ENCODE assay signal across 20 cellular contexts in the genomic region with DNA sequence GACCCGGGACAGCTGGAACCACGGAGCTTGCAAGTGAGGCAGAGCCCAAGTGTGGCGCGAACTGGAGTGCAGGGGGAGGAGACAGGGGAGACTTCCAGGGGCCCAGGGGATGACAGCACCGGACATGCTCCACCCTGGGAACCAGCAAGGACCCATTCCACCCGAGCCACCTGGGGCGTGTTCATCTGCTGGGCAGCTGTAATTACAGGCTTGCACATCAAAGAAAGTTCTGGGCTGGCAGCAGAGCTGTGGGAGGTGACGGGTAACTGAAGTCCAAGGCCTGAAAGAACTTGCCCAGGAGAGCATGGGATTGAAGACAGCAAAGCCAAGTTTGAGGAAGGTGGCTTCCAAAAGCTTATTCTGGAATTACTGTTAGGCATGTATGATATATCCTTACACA. TPM values are rescaled to one million over a fixed set of nuclear protein-coding genes. Genes with fewer than 3 reads are reported as not detected.
A peak's percentile ranks its signal among the peaks of the same experiment; 100 is the strongest.
DNase-seq lines count a peak whose midpoint lies in the region; ATAC-seq, FAIRE-seq and TF ChIP-seq lines count a peak whose summit lies in the region.
"Had no signal": no experiment of that assay in that cellular context is flagged by ENCODE, and none has a peak within 500 bp of the region (broad histone marks: within the 10 kb centered on the region; RNA-seq: fewer than 3 reads in every experiment).

No MANE protein-coding gene starts in this region.

- no peak for TF ChIP-seq CTCF in natural killer cell (IDR thresholded peaks at IDR 0.05)

- H3K9me3 Mint-ChIP-seq in natural killer cell, result no peaks in the 10 kb centered on the region
- no peaks in the 10 kb centered on the region for H3K9me3 Mint-ChIP-seq in natural killer cell treated with Interleukin-12 subunit alpha and Interleukin-12 subunit beta and Interleukin-15 and Interleukin-18, amount 100 ng/mL, for 72 hours
- no peaks in the 10 kb centered on the region for H3K9me3 Mint-ChIP-seq in activated naive CD8-positive, alpha-beta T cell treated with anti-CD3 and anti-CD28 coated beads for 36 hours
- H3K9me3 Mint-ChIP-seq: activated naive CD4-positive, alpha-beta T cell treated with anti-CD3 and anti-CD28 coated beads, Interleukin-2, amount 50 U/mL, for 72 hours; activated T-helper 1 cell treated with anti-CD3 and anti-CD28 coated beads, Interleukin-12 subunit alpha, Interleukin-12 subunit beta, Interleukin-2, Interleukin-4 antibody, amounts not matched to agents 30 ng/mL and 10 ng/mL and 1 ng/mL, durations not matched to agents 14 hours and 24 hours and 36 hours; nephron had no signal

- FAIRE-seq in HTR-8/SVneo (lab: Jason Lieb, UNC), result no peak

- H3K4me3 Mint-ChIP-seq in natural killer cell, result no peak overlapping the region
- H3K4me3 Mint-ChIP-seq in natural killer cell treated with Interleukin-12 subunit alpha and Interleukin-12 subunit beta and Interleukin-15 and Interleukin-18, amount 100 ng/mL, for 72 hours, result no peak overlapping the region
- no peak overlapping the region for H3K4me3 Mint-ChIP-seq in activated naive CD8-positive, alpha-beta T cell treated with anti-CD3 and anti-CD28 coated beads for 36 hours
- H3K4me3 Mint-ChIP-seq: activated T-helper 1 cell treated with anti-CD3 and anti-CD28 coated beads, Interleukin-12 subunit alpha, Interleukin-12 subunit beta, Interleukin-2, Interleukin-4 antibody, amounts not matched to agents 30 ng/mL and 10 ng/mL and 1 ng/mL, durations not matched to agents 14 hours and 24 hours and 36 hours; nephron had no signal

- H3K4me1 Mint-ChIP-seq in natural killer cell, result peaks cover 14 to 21% of the 10 kb centered on the region in 2 donors
- peaks cover 14 to 15% of the 10 kb centered on the region in 2 donors for H3K4me1 Mint-ChIP-seq in natural killer cell treated with Interleukin-12 subunit alpha and Interleukin-12 subunit beta and Interleukin-15 and Interleukin-18, amount 100 ng/mL, for 72 hours (ENCODE audit: low read depth in 2 of 2)
- peaks cover 7% of the 10 kb centered on the region for H3K4me1 Mint-ChIP-seq in activated naive CD8-positive, alpha-beta T cell treated with anti-CD3 and anti-CD28 coated beads for 36 hours

- ATAC-seq in natural killer cell, result no peak
- ATAC-seq in natural killer cell treated with Interleukin-12 subunit alpha and Interleukin-12 subunit beta and Interleukin-15 and Interleukin-18, amount 100 ng/mL, for 72 hours, result no peak
- ATAC-seq: activated naive CD4-positive, alpha-beta T cell treated with anti-CD3 and anti-CD28 coated beads, Interleukin-2, amount 50 U/mL, for 72 hours had no signal

- H3K36me3 Mint-ChIP-seq in natural killer cell, result peaks cover 7% of the 10 kb centered on the region
- H3K36me3 Mint-ChIP-seq in natural killer cell treated with Interleukin-12 subunit alpha and Interleukin-12 subunit beta and Interleukin-15 and Interleukin-18, amount 100 ng/mL, for 72 hours, result peaks cover 6% of the 10 kb centered on the region
- peaks cover 18% of the 10 kb centered on the region for H3K36me3 Mint-ChIP-seq in activated naive CD8-positive, alpha-beta T cell treated with anti-CD3 and anti-CD28 coated beads for 36 hours

- intact Hi-C loops in natural killer cell (cut with micrococcal nuclease), result no loop called here

- DNase-seq in natural killer cell, result no peak
- no peak for DNase-seq in natural killer cell treated with Interleukin-12 subunit alpha and Interleukin-12 subunit beta and Interleukin-15 and Interleukin-18, amount 100 ng/mL, for 72 hours (ENCODE audit: low spot score)
- no peak for DNase-seq in activated naive CD8-positive, alpha-beta T cell treated with anti-CD3 and anti-CD28 coated beads for 36 hours
- peak; percentile 47 for DNase-seq in medulla oblongata (ENCODE audit: extremely low spot score)
- DNase-seq in SHP77 treated with DMSO at 0.1 percent for 48 hours (lab: John Stamatoyannopoulos, UW), result no peak
- no peak for DNase-seq in HTR-8/SVneo (ENCODE audit: insufficient read length, low spot score)
- no peak for DNase-seq in foreskin melanocyte
- DNase-seq: activated CD4-positive, alpha-beta T cell treated with anti-CD3 and anti-CD28 coated beads for 4 hours; DMS153; effector CD4-positive, alpha-beta T cell; GF-D8; HCEC 1CT; Karpas-422; kidney glomerular epithelial cell; NCI-H1930; NCI-H2227 treated with DMSO at 0.1 percent for 48 hours; substantia nigra had no signal

- no peaks in the 10 kb centered on the region for H3K27me3 Mint-ChIP-seq in natural killer cell (ENCODE audit: low read depth in 2 of 2)
- H3K27me3 Mint-ChIP-seq in natural killer cell treated with Interleukin-12 subunit alpha and Interleukin-12 subunit beta and Interleukin-15 and Interleukin-18, amount 100 ng/mL, for 72 hours, result no peaks in the 10 kb centered on the region
- H3K27me3 Mint-ChIP-seq in activated naive CD8-positive, alpha-beta T cell treated with anti-CD3 and anti-CD28 coated beads for 36 hours, result no peaks in the 10 kb centered on the region

- H3K27ac Mint-ChIP-seq in natural killer cell, result peak overlapping the region; percentile 14 to 53
- no peak overlapping the region for H3K27ac Mint-ChIP-seq in natural killer cell treated with Interleukin-12 subunit alpha and Interleukin-12 subunit beta and Interleukin-15 and Interleukin-18, amount 100 ng/mL, for 72 hours
- peak overlapping the region; percentile 38 for H3K27ac Mint-ChIP-seq in activated naive CD8-positive, alpha-beta T cell treated with anti-CD3 and anti-CD28 coated beads for 36 hours
- H3K27ac Mint-ChIP-seq: activated T-helper 1 cell treated with anti-CD3 and anti-CD28 coated beads, Interleukin-12 subunit alpha, Interleukin-12 subunit beta, Interleukin-2, Interleukin-4 antibody, amounts not matched to agents 30 ng/mL and 10 ng/mL and 1 ng/mL, durations not matched to agents 14 hours and 24 hours and 36 hours; nephron had no signal

RNA-seq across cellular contexts. Expression of a gene that starts 16.3 kb away (rescaled TPM):
- total RNA-seq in natural killer cell, result 10 to 100 TPM; 50.0 to 71.2 (median 55.6) TPM
- 10 to 100 TPM; 38.1 to 55.8 TPM for total RNA-seq in natural killer cell treated with Interleukin-12 subunit alpha and Interleukin-12 subunit beta and Interleukin-15 and Interleukin-18, amount 100 ng/mL, for 72 hours
- total RNA-seq in activated naive CD8-positive, alpha-beta T cell treated with anti-CD3 and anti-CD28 coated beads for 36 hours, result 10 to 100 TPM; 38.1 to 41.3 TPM

RNA-seq across cellular contexts. Expression of a gene that starts 40.7 kb away (rescaled TPM):
- 10 to 100 TPM; 47.4 to 53.7 (median 53.2) TPM for total RNA-seq in natural killer cell
- 10 to 100 TPM; 31.9 to 43.4 TPM for total RNA-seq in natural killer cell treated with Interleukin-12 subunit alpha and Interleukin-12 subunit beta and Interleukin-15 and Interleukin-18, amount 100 ng/mL, for 72 hours
- total RNA-seq in activated naive CD8-positive, alpha-beta T cell treated with anti-CD3 and anti-CD28 coated beads for 36 hours, result 10 to 100 TPM; 42.1 to 42.4 TPM

Comparison
In these comparisons a context has a peak if more than half of its experiments do, and no peak if none do; other contexts are left out.
1. H3K27ac Mint-ChIP-seq: peak in natural killer cell (2 of 2) and activated naive CD8-positive, alpha-beta T cell treated with anti-CD3 and anti-CD28 coated beads for 36 hours (single experiment); none in natural killer cell treated with Interleukin-12 subunit alpha and Interleukin-12 subunit beta and Interleukin-15 and Interleukin-18, amount 100 ng/mL, for 72 hours (0 of 2).